In genomic region chr3:27271890-27272289, GRCh38 we compare ENCODE assay signal across 5 cellular contexts.
"Had no signal": no experiment of that assay in that cellular context is flagged by ENCODE, and none has a peak within 500 bp of the region (broad histone marks: within the 10 kb centered on the region; RNA-seq: fewer than 3 reads in every experiment).

No MANE protein-coding gene starts in this region.

- H2AFZ ChIP-seq: GM23338 had no signal

- ATAC-seq: GM23338, K562 had no signal

- H3K4me3 ChIP-seq: GM23338, K562 had no signal

- DNase-seq: H9, HCEC 1CT, IMR-90 had no signal

- H3K4me2 ChIP-seq: GM23338 had no signal
